In genomic region chr2:11863103-11863502, GRCh38 we compare ENCODE assay signal across 8 cellular contexts.
DNase-seq lines count a peak whose midpoint lies in the region; ATAC-seq and FAIRE-seq lines count a peak whose summit lies in the region.

No MANE protein-coding gene starts in this region.

- no peaks in the 10 kb centered on the region for H3K36me3 ChIP-seq in CD4-positive, CD25-positive, alpha-beta regulatory T cell (ENCODE audit: control insufficient read depth, insufficient read depth, low read length)
- H3K36me3 ChIP-seq in small intestine (ENCODE audit: control insufficient read depth in 2 of 2, insufficient read depth in 2 of 2, low read length in 2 of 2), result no peaks in the 10 kb centered on the region

- no peaks in the 10 kb centered on the region for H3K27me3 ChIP-seq in CD4-positive, CD25-positive, alpha-beta regulatory T cell (ENCODE audit: control insufficient read depth, insufficient read depth, low read length)
- peaks cover 0 to 3% of the 10 kb centered on the region in 2 donors for H3K27me3 ChIP-seq in small intestine (ENCODE audit: control insufficient read depth in 2 of 2, insufficient read depth in 2 of 2, low read length in 2 of 2)

- peaks cover 14% of the 10 kb centered on the region for H3K4me1 ChIP-seq in CD4-positive, CD25-positive, alpha-beta regulatory T cell (ENCODE audit: control insufficient read depth, insufficient read depth, low read length, poor library complexity, severe bottlenecking)
- no peaks in the 10 kb centered on the region for H3K4me1 ChIP-seq in small intestine (ENCODE audit: control insufficient read depth in 2 of 2, insufficient read depth in 1 of 2, low read depth in 1 of 2, low read length in 1 of 2)

- no peaks in the 10 kb centered on the region for H3K9me3 ChIP-seq in CD4-positive, CD25-positive, alpha-beta regulatory T cell (ENCODE audit: control insufficient read depth in 2 of 2, low read length in 2 of 2)
- no peaks in the 10 kb centered on the region for H3K9me3 ChIP-seq in small intestine (ENCODE audit: control insufficient read depth, low read depth)

- peaks cover 0 to 27% (median 14%) of the 10 kb centered on the region in 4 donors for H3K4me1 Mint-ChIP-seq in CD4-positive, CD25-positive, alpha-beta regulatory T cell
- peaks cover 9% of the 10 kb centered on the region for H3K4me1 Mint-ChIP-seq in central memory CD8-positive, alpha-beta T cell

- H3K27me3 Mint-ChIP-seq in CD4-positive, CD25-positive, alpha-beta regulatory T cell, result no peaks in the 10 kb centered on the region
- no peaks in the 10 kb centered on the region for H3K27me3 Mint-ChIP-seq in central memory CD8-positive, alpha-beta T cell

- H3K4me3 Mint-ChIP-seq in CD4-positive, CD25-positive, alpha-beta regulatory T cell, result peak overlapping the region in 2 of 4 donors; percentile 67 to 79
- H3K4me3 Mint-ChIP-seq in central memory CD8-positive, alpha-beta T cell, result peak overlapping the region; percentile 46

- peak in 2 of 3 donors; percentile 23 to 43 for DNase-seq in CD4-positive, CD25-positive, alpha-beta regulatory T cell
- DNase-seq in central memory CD8-positive, alpha-beta T cell (ENCODE audit: low spot score in 2 of 2), result no peak
- no peak for DNase-seq in small intestine
- no peak for DNase-seq in occipital lobe (lab: John Stamatoyannopoulos, UW)

- no peak overlapping the region for H3K27ac ChIP-seq in CD4-positive, CD25-positive, alpha-beta regulatory T cell (ENCODE audit: insufficient read depth, low read length, poor library complexity, severe bottlenecking)
- no peak overlapping the region for H3K27ac ChIP-seq in small intestine (ENCODE audit: low read depth in 1 of 2, low read length in 1 of 2)

- peak overlapping the region in 1 of 3 donors; percentile 65 for H3K27ac Mint-ChIP-seq in CD4-positive, CD25-positive, alpha-beta regulatory T cell
- no peak overlapping the region for H3K27ac Mint-ChIP-seq in central memory CD8-positive, alpha-beta T cell (ENCODE audit: low read depth)

- peak; percentile 45 to 47 for ATAC-seq in CD4-positive, CD25-positive, alpha-beta regulatory T cell (ENCODE audit: low read depth in 2 of 2)
- ATAC-seq in GM19324 (IDR thresholded peaks at IDR 0.05; ENCODE audit: low FRiP score, unreplicated experiment) (peak; percentile 35), HG03103 (IDR thresholded peaks at IDR 0.05; ENCODE audit: low read depth, unreplicated experiment) (peak; percentile 32), HG03108 (IDR thresholded peaks at IDR 0.05; ENCODE audit: unreplicated experiment) (no peak), GM21381 (IDR thresholded peaks at IDR 0.05; ENCODE audit: unreplicated experiment) (no peak)
- no peak for ATAC-seq in central memory CD8-positive, alpha-beta T cell (replicated peaks; ENCODE audit: extremely low read depth, poor library complexity, severe bottlenecking)

- H3K9me3 Mint-ChIP-seq in CD4-positive, CD25-positive, alpha-beta regulatory T cell, result peaks cover 0 to 9% (median 0%) of the 10 kb centered on the region in 7 donors
- H3K9me3 Mint-ChIP-seq in central memory CD8-positive, alpha-beta T cell, result no peaks in the 10 kb centered on the region

- 68 to 76% (median 69%) methylated on average over 7 of the region's 7 CpGs for WGBS in small intestine, 3 donors

- no peak for FAIRE-seq in small intestine (lab: Jason Lieb, UNC)

- peak overlapping the region; percentile 79 for H3K4me3 ChIP-seq in CD4-positive, CD25-positive, alpha-beta regulatory T cell (ENCODE audit: low read depth, low read length)
- H3K4me3 ChIP-seq in small intestine (ENCODE audit: low read depth in 1 of 2, low read length in 2 of 2), result no peak overlapping the region

- no peaks in the 10 kb centered on the region for H3K36me3 Mint-ChIP-seq in CD4-positive, CD25-positive, alpha-beta regulatory T cell
- peaks cover 2% of the 10 kb centered on the region for H3K36me3 Mint-ChIP-seq in central memory CD8-positive, alpha-beta T cell (ENCODE audit: insufficient read depth)

Comparison
In these comparisons a context has a peak if more than half of its experiments do, and no peak if none do; other contexts are left out.
1. ATAC-seq: peak in CD4-positive, CD25-positive, alpha-beta regulatory T cell (2 of 2), GM19324 (single experiment) and HG03103 (single experiment); none in central memory CD8-positive, alpha-beta T cell (single experiment), HG03108 (single experiment) and GM21381 (single experiment).
2. DNase-seq: peak in CD4-positive, CD25-positive, alpha-beta regulatory T cell (2 of 3); none in central memory CD8-positive, alpha-beta T cell (0 of 2), small intestine (single experiment) and occipital lobe (single experiment).